Comparison of ENCODE assay signal across 25 cellular contexts in the genomic region with DNA sequence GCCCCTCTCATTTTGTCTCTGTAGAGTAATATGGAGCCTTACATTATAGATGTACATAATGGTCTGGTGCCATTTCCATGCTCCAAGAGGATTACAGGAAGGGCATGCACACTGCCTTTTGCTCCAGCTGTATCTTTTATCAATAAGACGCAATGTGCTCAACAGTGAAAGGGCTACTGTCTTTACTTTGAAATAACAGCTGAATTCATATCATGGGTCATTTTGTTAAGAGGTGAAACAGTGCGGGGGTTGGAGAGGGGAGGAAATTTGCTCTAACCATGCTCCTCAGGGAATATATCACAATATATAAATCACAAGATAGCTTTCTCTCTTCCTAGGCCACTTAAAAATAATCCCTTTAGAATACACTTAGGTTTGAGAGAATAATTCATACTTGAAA.
"Had no signal": no experiment of that assay in that cellular context is flagged by ENCODE, and none has a peak within 500 bp of the region (broad histone marks: within the 10 kb centered on the region; RNA-seq: fewer than 3 reads in every experiment).

No MANE protein-coding gene starts in this region.

- H3K4me1 ChIP-seq: testis, upper lobe of right lung had no signal

- H3K4me3 Mint-ChIP-seq: activated CD8-positive, alpha-beta memory T cell treated with anti-CD3 and anti-CD28 coated beads, Interleukin-2, amount 10 ng/mL, durations not matched to agents 7 days and 5 days; activated naive CD4-positive, alpha-beta T cell treated with anti-CD3 and anti-CD28 coated beads for 36 hours; activated naive CD8-positive, alpha-beta T cell treated with anti-CD3 and anti-CD28 coated beads, Interleukin-2, amount 50 U/mL, for 24 hours; memory B cell; naive thymus-derived CD4-positive, alpha-beta T cell had no signal

- ATAC-seq: activated CD8-positive, alpha-beta memory T cell treated with anti-CD3 and anti-CD28 coated beads, Interleukin-2, amount 10 ng/mL, durations not matched to agents 7 days and 5 days; activated naive CD8-positive, alpha-beta T cell treated with anti-CD3 and anti-CD28 coated beads, Interleukin-2, amount 50 U/mL, for 24 hours; left lung; mucosa of descending colon; naive thymus-derived CD4-positive, alpha-beta T cell; upper lobe of right lung had no signal

- H3K27ac Mint-ChIP-seq: activated CD8-positive, alpha-beta memory T cell treated with anti-CD3 and anti-CD28 coated beads, Interleukin-2, amount 10 ng/mL, durations not matched to agents 7 days and 5 days; activated naive CD4-positive, alpha-beta T cell treated with anti-CD3 and anti-CD28 coated beads for 36 hours; activated naive CD8-positive, alpha-beta T cell treated with anti-CD3 and anti-CD28 coated beads, Interleukin-2, amount 50 U/mL, for 24 hours; activated T-helper 2 cell treated with anti-CD3 and anti-CD28 coated beads, Interferon-gamma antibody, Interleukin-2, Interleukin-4, amounts not matched to agents 10 μg/mL and 5 μg/mL and 100 μg/mL, durations not matched to agents 14 hours and 24 hours and 36 hours; memory B cell; naive thymus-derived CD4-positive, alpha-beta T cell had no signal

- H3K27me3 ChIP-seq: left lung, neutrophil, stomach, testis, upper lobe of right lung had no signal

- H3K9me3 ChIP-seq: left lung, mucosa of descending colon, neutrophil, stomach, testis, upper lobe of right lung had no signal

- H3K36me3 Mint-ChIP-seq: memory B cell had no signal

- H3K9me3 Mint-ChIP-seq: activated naive CD4-positive, alpha-beta T cell treated with anti-CD3 and anti-CD28 coated beads for 36 hours; activated naive CD8-positive, alpha-beta T cell treated with anti-CD3 and anti-CD28 coated beads, Interleukin-2, amount 50 U/mL, for 24 hours; memory B cell had no signal

- DNase-seq: activated CD4-positive, alpha-beta T cell treated with anti-CD3 and anti-CD28 coated beads, Interleukin-2, amount 50 U/mL, for 48 hours; activated CD8-positive, alpha-beta memory T cell treated with anti-CD3 and anti-CD28 coated beads, Interleukin-2, amount 10 ng/mL, durations not matched to agents 7 days and 5 days; activated naive CD4-positive, alpha-beta T cell treated with anti-CD3 and anti-CD28 coated beads for 36 hours; activated naive CD8-positive, alpha-beta T cell treated with anti-CD3 and anti-CD28 coated beads, Interleukin-2, amount 50 U/mL, for 24 hours; activated T-cell treated with anti-CD3 and anti-CD28 coated beads, Interleukin-2, amount 50 U/mL, for 1 hour; aorta; cerebellar nuclear complex; effector CD8-positive, alpha-beta T cell; foreskin fibroblast; glutamatergic neuron; hypothalamus; kidney; left lung; mucosa of descending colon; naive thymus-derived CD4-positive, alpha-beta T cell; retina; stimulated activated CD4-positive, alpha-beta T cell treated with anti-CD3 and anti-CD28 coated beads, Interleukin-12 subunit alpha, Interleukin-12 subunit beta, amount 100 ng/mL, for 4 hours; stimulated activated CD4-positive, alpha-beta T cell treated with anti-CD3 and anti-CD28 coated beads, Interleukin-2, amount 100 ng/mL, for 24 hours; stomach; testis; upper lobe of right lung; WERI-Rb-1 had no signal

- H3K4me3 ChIP-seq: left lung, mucosa of descending colon, stomach, testis, upper lobe of right lung had no signal

- H3K27me3 Mint-ChIP-seq: activated CD8-positive, alpha-beta memory T cell treated with anti-CD3 and anti-CD28 coated beads, Interleukin-2, amount 10 ng/mL, durations not matched to agents 7 days and 5 days; activated naive CD8-positive, alpha-beta T cell treated with anti-CD3 and anti-CD28 coated beads, Interleukin-2, amount 50 U/mL, for 24 hours; memory B cell; naive thymus-derived CD4-positive, alpha-beta T cell had no signal

- H3K27ac ChIP-seq: left lung, neutrophil, stomach, testis, upper lobe of right lung, WERI-Rb-1 had no signal

- H3K36me3 ChIP-seq: left lung, neutrophil, stomach, upper lobe of right lung, WERI-Rb-1 had no signal
